ENCODE assay signal across 17 cellular contexts in genomic region chr19:35789195-35789977, GRCh38. TPM values are rescaled to one million over a fixed set of nuclear protein-coding genes. Genes with fewer than 3 reads are reported as not detected.
A peak's percentile ranks its signal among the peaks of the same experiment; 100 is the strongest.
DNase-seq lines count a peak whose midpoint lies in the region; ATAC-seq and TF ChIP-seq lines count a peak whose summit lies in the region.
"Had no signal": no experiment of that assay in that cellular context is flagged by ENCODE, and none has a peak within 500 bp of the region (broad histone marks: within the 10 kb centered on the region; RNA-seq: fewer than 3 reads in every experiment).

No MANE protein-coding gene starts in this region.

- H3K27me3 ChIP-seq in BLaER1 (no peaks in the 10 kb centered on the region), Panc1 (ENCODE audit: control insufficient read depth, insufficient read depth, low read length) (no peaks in the 10 kb centered on the region), hepatocyte (no peaks in the 10 kb centered on the region)

- H3K27ac ChIP-seq in BLaER1 (peak overlapping the region; percentile 30; the same call in 1 of the 2 replicates), Panc1 (ENCODE audit: low read length) (no peak overlapping the region), hepatocyte (no peak overlapping the region)

- 90% methylated on average over 11 of the region's 11 CpGs for WGBS in hepatocyte (ENCODE audit: low lambda C conversion rate, missing lambda C conversion rate)

- intact Hi-C loops in Panc1 (cut with micrococcal nuclease; ENCODE audit: unreplicated experiment): no loop called here

- no peak for DNase-seq in T-helper 2 cell treated with Interferon-gamma antibody and Interleukin-4, amounts not matched to agents 5 μg/mL and 100 μg/mL, for 36 hours (ENCODE audit: low spot score)
- no peak for DNase-seq in T-helper 2 cell
- DNase-seq in Panc1 (ENCODE audit: low read depth, low spot score): no peak
- DNase-seq in hepatocyte (ENCODE audit: low spot score): peak; percentile 2
- no peak for DNase-seq in HCEC 1CT
- no peak for DNase-seq in activated gamma-delta T cell treated with Interleukin-2 at 50 U/mL for 16 hours
- DNase-seq: ACHN; C1 segment of cervical spinal cord; CD4-positive, alpha-beta T cell; DMS79; GDM1; HFFc6 had no signal

- in situ Hi-C loops in Panc1 (cut with HindIII; ENCODE audit: low pct_unique_long_range_greater_than_20kb, low sequenced_read_pairs): no loop called here

- no peak overlapping the region; the same call in 1 of the 2 replicates for H3K9ac ChIP-seq in BLaER1

- no peaks in the 10 kb centered on the region for H3K9me2 ChIP-seq in hepatocyte (replicated peaks; ENCODE audit: insufficient read depth)

- no peaks in the 10 kb centered on the region for H3K9me3 Mint-ChIP-seq in T-helper 2 cell treated with Interferon-gamma antibody and Interleukin-4, amounts not matched to agents 5 μg/mL and 100 μg/mL, for 36 hours
- H3K9me3 Mint-ChIP-seq: CD4-positive, alpha-beta T cell; HFFc6 had no signal

- H3K4me3 ChIP-seq in BLaER1: no peak overlapping the region
- no peak overlapping the region for H3K4me3 ChIP-seq in Panc1 (ENCODE audit: low read depth in 2 of 2, low read length in 2 of 2)
- H3K4me3 ChIP-seq in hepatocyte: no peak overlapping the region

- TF ChIP-seq CTCF in Panc1 (IDR thresholded peaks at IDR 0.05): no peak
- TF ChIP-seq CTCF in hepatocyte (IDR thresholded peaks at IDR 0.05; ENCODE audit: poor library complexity): no peak

- CTCF ChIA-PET in Panc1 (lab: Charles Lee): interaction anchor here (0.8 kb wide), 1 partner anchor 81 kb away, joined by 3 read pairs; no protein-coding TSS in a partner anchor

- no peaks in the 10 kb centered on the region for H3K27me3 Mint-ChIP-seq in T-helper 2 cell treated with Interferon-gamma antibody and Interleukin-4, amounts not matched to agents 5 μg/mL and 100 μg/mL, for 36 hours (ENCODE audit: low read depth)

- no peak overlapping the region for H3K4me3 Mint-ChIP-seq in T-helper 2 cell treated with Interferon-gamma antibody and Interleukin-4, amounts not matched to agents 5 μg/mL and 100 μg/mL, for 36 hours
- H3K4me3 Mint-ChIP-seq: CD4-positive, alpha-beta T cell; HFFc6 had no signal

- BruUV-seq in Panc1 (replicated peaks; lab: Mats Ljungman, UMichigan): no TSS peak

- H3K9me3 ChIP-seq in BLaER1 (no peaks in the 10 kb centered on the region), Panc1 (ENCODE audit: control insufficient read depth, insufficient read depth, low read depth, low read length) (no peaks in the 10 kb centered on the region), hepatocyte (ENCODE audit: low read depth) (no peaks in the 10 kb centered on the region)

- peaks cover 45% of the 10 kb centered on the region for H3K4me1 ChIP-seq in BLaER1
- H3K4me1 ChIP-seq in Panc1 (ENCODE audit: control insufficient read depth, insufficient read depth, low read length): no peaks in the 10 kb centered on the region; the same call in 1 of the 2 replicates
- H3K4me1 ChIP-seq in hepatocyte (ENCODE audit: insufficient read depth): no peaks in the 10 kb centered on the region

- ATAC-seq in Panc1 (peak; percentile 21; the same call in 1 of the 2 replicates), GM19023 (IDR thresholded peaks at IDR 0.05; ENCODE audit: unreplicated experiment) (no peak)

- no peaks in the 10 kb centered on the region for H3K79me2 ChIP-seq in hepatocyte

- no peak overlapping the region for H2AFZ ChIP-seq in hepatocyte

- no peaks in the 10 kb centered on the region for H3K4me1 Mint-ChIP-seq in T-helper 2 cell treated with Interferon-gamma antibody and Interleukin-4, amounts not matched to agents 5 μg/mL and 100 μg/mL, for 36 hours (ENCODE audit: low read depth)

- peaks cover 9% of the 10 kb centered on the region; the same call in 1 of the 2 replicates for H4K20me1 ChIP-seq in BLaER1
- H4K20me1 ChIP-seq in hepatocyte (ENCODE audit: insufficient read depth, poor library complexity, severe bottlenecking): no peaks in the 10 kb centered on the region

- no peaks in the 10 kb centered on the region for H3K36me3 Mint-ChIP-seq in T-helper 2 cell treated with Interferon-gamma antibody and Interleukin-4, amounts not matched to agents 5 μg/mL and 100 μg/mL, for 36 hours (ENCODE audit: low read depth)

- POLR2A ChIA-PET in Panc1 (lab: Charles Lee): no interaction called here

- H3K36me3 ChIP-seq in BLaER1 (peaks cover 45% of the 10 kb centered on the region), Panc1 (ENCODE audit: control insufficient read depth, insufficient read depth, low read length) (no peaks in the 10 kb centered on the region), hepatocyte (replicated peaks; ENCODE audit: insufficient read depth, low read depth) (no peaks in the 10 kb centered on the region)

- H3K27ac Mint-ChIP-seq in T-helper 2 cell treated with Interferon-gamma antibody and Interleukin-4, amounts not matched to agents 5 μg/mL and 100 μg/mL, for 36 hours: peak overlapping the region; percentile 31
- H3K27ac Mint-ChIP-seq: CD4-positive, alpha-beta T cell; HFFc6 had no signal

- H3K4me2 ChIP-seq in BLaER1 (no peak overlapping the region), hepatocyte (no peak overlapping the region)

RNA-seq across cellular contexts. Expression of gene ARHGAP33, which starts 14.0 kb away (rescaled TPM):
- 35.8 TPM for total RNA-seq in Panc1 (2021; ENCODE audit: unreplicated experiment)
- polyA plus RNA-seq in Panc1 (2012; ENCODE audit: insufficient read length): 25.5 TPM
- total RNA-seq in hepatocyte: 0.84 and 6.7 TPM in 2 replicates
- 7.9 and 11.4 TPM in 2 replicates for polyA plus RNA-seq in hepatocyte

RNA-seq across cellular contexts. Expression of gene PRODH2, which starts 23.3 kb away (rescaled TPM):
- not detected for total RNA-seq in Panc1 (2021; ENCODE audit: unreplicated experiment)
- not detected for polyA plus RNA-seq in Panc1 (2012; ENCODE audit: insufficient read length)
- 5.1 and 6.8 TPM in 2 replicates for total RNA-seq in hepatocyte
- 7.1 and 13.9 TPM in 2 replicates for polyA plus RNA-seq in hepatocyte
- total RNA-seq: A172; CD4-positive, alpha-beta T cell; H4; HFFc6; HT1080 had no signal

RNA-seq across cellular contexts. Expression of gene PROSER3, which starts 31.4 kb away (rescaled TPM):
- total RNA-seq in Panc1 (2021; ENCODE audit: unreplicated experiment): 63.9 TPM
- 26.9 TPM for polyA plus RNA-seq in Panc1 (2012; ENCODE audit: insufficient read length)
- 3.7 and 12.2 TPM in 2 replicates for total RNA-seq in hepatocyte
- 26.5 and 30.7 TPM in 2 replicates for polyA plus RNA-seq in hepatocyte

RNA-seq across cellular contexts. Expression of gene HSPB6, which starts 32.6 kb away (rescaled TPM):
- total RNA-seq in Panc1 (2021; ENCODE audit: unreplicated experiment): 0.87 TPM
- polyA plus RNA-seq in Panc1 (2012; ENCODE audit: insufficient read length): 1.0 TPM
- total RNA-seq in hepatocyte: 7.1 and 14.2 TPM in 2 replicates
- 235 and 240 TPM in 2 replicates for polyA plus RNA-seq in hepatocyte
- total RNA-seq: CD4-positive, alpha-beta T cell; H4; HT1080 had no signal

RNA-seq across cellular contexts. Expression of gene LIN37, which starts 41.0 kb away (rescaled TPM):
- 23.5 TPM for total RNA-seq in Panc1 (2021; ENCODE audit: unreplicated experiment)
- 29.5 TPM for polyA plus RNA-seq in Panc1 (2012; ENCODE audit: insufficient read length)
- total RNA-seq in hepatocyte: 7.9 and 12.0 TPM in 2 replicates
- 13.6 and 17.6 TPM in 2 replicates for polyA plus RNA-seq in hepatocyte
